In genomic region chr11:116828632-116829524, GRCh38 we compare ENCODE assay signal across 18 cellular contexts. TPM values are rescaled to one million over a fixed set of nuclear protein-coding genes. Genes with fewer than 3 reads are reported as not detected.
DNase-seq lines count a peak whose midpoint lies in the region; ATAC-seq and TF ChIP-seq lines count a peak whose summit lies in the region.
"Had no signal": no experiment of that assay in that cellular context is flagged by ENCODE, and none has a peak within 500 bp of the region (broad histone marks: within the 10 kb centered on the region; RNA-seq: fewer than 3 reads in every experiment).

No MANE protein-coding gene starts in this region.

- no peak overlapping the region for H3K9ac ChIP-seq in mesendoderm (ENCODE audit: low read length)

- H3K4ac ChIP-seq in mesendoderm (ENCODE audit: low read depth, low read length): no peak overlapping the region

- no peak overlapping the region for H3K4me2 ChIP-seq in mesendoderm (ENCODE audit: low read length)
- H3K4me2 ChIP-seq: PC-9 had no signal

- no peak overlapping the region for H2AK5ac ChIP-seq in mesendoderm (ENCODE audit: low read length)

- H3K23ac ChIP-seq in mesendoderm (ENCODE audit: low read length): no peak overlapping the region

- H3K4me3 Mint-ChIP-seq in chondrocyte (ENCODE audit: unreplicated experiment): no peak overlapping the region
- H3K4me3 Mint-ChIP-seq in naive thymus-derived CD8-positive, alpha-beta T cell: no peak overlapping the region

- no CpG with 5 or more reads among the region's 16 CpGs for WGBS in mesendoderm (ENCODE audit: extremely low coverage, insufficient coverage, low lambda C conversion rate)

- H3K27ac ChIP-seq in ACC112 (ENCODE audit: low read depth, low read length): no peak overlapping the region
- no peak overlapping the region for H3K27ac ChIP-seq in mesendoderm (ENCODE audit: low read depth, low read length)
- H3K27ac ChIP-seq in right atrium auricular region: no peak overlapping the region
- H3K27ac ChIP-seq: PC-9 had no signal

- H3K36me3 ChIP-seq in ACC112 (ENCODE audit: insufficient read depth, low read length) (no peaks in the 10 kb centered on the region), mesendoderm (ENCODE audit: control insufficient read depth, insufficient read depth, low read length) (no peaks in the 10 kb centered on the region), right atrium auricular region (no peaks in the 10 kb centered on the region)

- H3K9me3 ChIP-seq in right atrium auricular region: no peaks in the 10 kb centered on the region

- peak overlapping the region; percentile 1 for H2AFZ ChIP-seq in ACC112 (ENCODE audit: low read length, unreplicated experiment)
- H2AFZ ChIP-seq: PC-9 had no signal

- H4K8ac ChIP-seq in mesendoderm (ENCODE audit: low read depth, low read length): no peak overlapping the region

- no peak overlapping the region for H4K5ac ChIP-seq in mesendoderm (ENCODE audit: low read length)

- H3K18ac ChIP-seq in mesendoderm (ENCODE audit: low read length): no peak overlapping the region

- peaks cover 15% of the 10 kb centered on the region for H3K4me1 ChIP-seq in ACC112 (ENCODE audit: control insufficient read depth, insufficient read depth, low read length, unreplicated experiment)
- H3K4me1 ChIP-seq in mesendoderm (ENCODE audit: control insufficient read depth, low read depth, low read length): no peaks in the 10 kb centered on the region
- no peaks in the 10 kb centered on the region for H3K4me1 ChIP-seq in right atrium auricular region

- H3K4me3 ChIP-seq in ACC112 (ENCODE audit: low read depth, low read length) (no peak overlapping the region), mesendoderm (ENCODE audit: low read length) (no peak overlapping the region), right atrium auricular region (no peak overlapping the region)
- H3K4me3 ChIP-seq: PC-9 had no signal

- H3K79me1 ChIP-seq in mesendoderm (ENCODE audit: low read length): no peaks in the 10 kb centered on the region

- H3K27me3 ChIP-seq in ACC112 (ENCODE audit: insufficient read depth, low read length): no peaks in the 10 kb centered on the region
- H3K27me3 ChIP-seq in mesendoderm (ENCODE audit: insufficient read depth, low read length, poor library complexity): no peaks in the 10 kb centered on the region
- H3K27me3 ChIP-seq in right atrium auricular region: no peaks in the 10 kb centered on the region

- H3K9me3 Mint-ChIP-seq in chondrocyte (ENCODE audit: low read depth): no peaks in the 10 kb centered on the region
- no peaks in the 10 kb centered on the region for H3K9me3 Mint-ChIP-seq in naive thymus-derived CD8-positive, alpha-beta T cell

- H2BK120ac ChIP-seq in mesendoderm (ENCODE audit: low read depth, low read length): no peak overlapping the region

- no peak overlapping the region for H3K56ac ChIP-seq in mesendoderm (ENCODE audit: low read length)

- H3K27ac Mint-ChIP-seq in chondrocyte (ENCODE audit: unreplicated experiment): peak overlapping the region; percentile 9
- H3K27ac Mint-ChIP-seq in naive thymus-derived CD8-positive, alpha-beta T cell: peak overlapping the region in 1 of 10 donors; percentile 33

- no peaks in the 10 kb centered on the region for H3K27me3 Mint-ChIP-seq in chondrocyte (ENCODE audit: low read depth)
- no peaks in the 10 kb centered on the region for H3K27me3 Mint-ChIP-seq in naive thymus-derived CD8-positive, alpha-beta T cell

- H2BK5ac ChIP-seq in mesendoderm (ENCODE audit: low read length): no peak overlapping the region

- H3K79me2 ChIP-seq in ACC112 (ENCODE audit: control insufficient read depth, insufficient read depth, low read length, unreplicated experiment) (no peaks in the 10 kb centered on the region), mesendoderm (ENCODE audit: control insufficient read depth, insufficient read depth, low read length) (no peaks in the 10 kb centered on the region)

- peaks cover 13% of the 10 kb centered on the region for H3K4me1 Mint-ChIP-seq in chondrocyte (ENCODE audit: low read depth)
- no peaks in the 10 kb centered on the region for H3K4me1 Mint-ChIP-seq in naive thymus-derived CD8-positive, alpha-beta T cell

- no peak overlapping the region for H2BK15ac ChIP-seq in mesendoderm (replicated peaks; ENCODE audit: low read depth)

- DNase-seq in HuH-7.5 (ENCODE audit: low spot score) (peak; percentile 57), chondrocyte (ENCODE audit: low spot score) (no peak), mesendoderm (peak; percentile 49), NCI-H128 (lab: John Stamatoyannopoulos, UW; ENCODE audit: unreplicated experiment) (no peak), NCI-H526 treated with DMSO at 0.1 percent for 48 hours (lab: John Stamatoyannopoulos, UW) (no peak), right atrium auricular region (ENCODE audit: low spot score) (no peak)
- DNase-seq in naive thymus-derived CD8-positive, alpha-beta T cell: no peak
- DNase-seq: DMS53, HCEC 1CT, KBM-7, NCI-H1048, NCI-H2107, NCI-H446, NCI-H748 treated with DMSO at 0.1 percent for 48 hours, PC-9 had no signal

- no peak for TF ChIP-seq CTCF in chondrocyte (IDR thresholded peaks at IDR 0.05)
- no peak for TF ChIP-seq CTCF in right atrium auricular region (IDR thresholded peaks at IDR 0.05)

- POLR2A ChIA-PET in naive thymus-derived CD8-positive, alpha-beta T cell (lab: Charles Lee): no interaction called here

- ATAC-seq in naive thymus-derived CD8-positive, alpha-beta T cell: no peak

- no peaks in the 10 kb centered on the region for H3K36me3 Mint-ChIP-seq in chondrocyte (ENCODE audit: low read depth)
- no peaks in the 10 kb centered on the region for H3K36me3 Mint-ChIP-seq in naive thymus-derived CD8-positive, alpha-beta T cell

RNA-seq across cellular contexts. Expression of gene APOC3, which starts 0.8 kb away (rescaled TPM):
- total RNA-seq in chondrocyte (not detected in 3 replicates), right atrium auricular region (not detected)
- polyA plus RNA-seq in mesendoderm (2013, experiment 1 of 2): not detected
- polyA plus RNA-seq in mesendoderm (2013, experiment 2 of 2): not detected
- not detected for total RNA-seq in naive thymus-derived CD8-positive, alpha-beta T cell
- not detected for polyA plus RNA-seq in naive thymus-derived CD8-positive, alpha-beta T cell
- total RNA-seq: A172, HT-29, PC-9 had no signal

RNA-seq across cellular contexts. Expression of gene APOA4, which starts 5.8 kb away (rescaled TPM):
- total RNA-seq in chondrocyte (not detected in 3 replicates), right atrium auricular region (not detected)
- not detected for polyA plus RNA-seq in mesendoderm (2013, experiment 1 of 2)
- polyA plus RNA-seq in mesendoderm (2013, experiment 2 of 2): not detected
- total RNA-seq in naive thymus-derived CD8-positive, alpha-beta T cell: not detected
- not detected for polyA plus RNA-seq in naive thymus-derived CD8-positive, alpha-beta T cell
- total RNA-seq: A172, HT-29, PC-9 had no signal

RNA-seq across cellular contexts. Expression of gene APOA1, which starts 8.5 kb away (rescaled TPM):
- total RNA-seq in chondrocyte (not detected in 3 replicates), right atrium auricular region (1 to 10 TPM; 4.5 to 9.5 TPM)
- polyA plus RNA-seq in mesendoderm (2013, experiment 1 of 2): 0.39 TPM
- polyA plus RNA-seq in mesendoderm (2013, experiment 2 of 2): 0.31 TPM
- total RNA-seq in naive thymus-derived CD8-positive, alpha-beta T cell: 1 to 10 TPM in 1 of 2 experiments, under 1 TPM in 1; 0.81 to 1.3 TPM
- under 1 TPM; 0.17 to 0.29 (median 0.19) TPM for polyA plus RNA-seq in naive thymus-derived CD8-positive, alpha-beta T cell
- total RNA-seq: A172, HT-29, PC-9 had no signal

RNA-seq across cellular contexts. Expression of gene APOA5, which starts 37.2 kb away (rescaled TPM):
- total RNA-seq in chondrocyte (not detected in 3 replicates), right atrium auricular region (not detected)
- 0.01 TPM for polyA plus RNA-seq in mesendoderm (2013, experiment 1 of 2)
- 0.07 TPM for polyA plus RNA-seq in mesendoderm (2013, experiment 2 of 2)
- total RNA-seq in naive thymus-derived CD8-positive, alpha-beta T cell: not detected
- not detected for polyA plus RNA-seq in naive thymus-derived CD8-positive, alpha-beta T cell
- total RNA-seq: A172, HT-29, PC-9 had no signal

RNA-seq across cellular contexts. Expression of gene ZPR1, which starts 41.1 kb away (rescaled TPM):
- 28.5 to 40.0 TPM (median 38.8 TPM) in 3 replicates for total RNA-seq in chondrocyte
- 58.1 TPM for polyA plus RNA-seq in mesendoderm (2013, experiment 1 of 2)
- polyA plus RNA-seq in mesendoderm (2013, experiment 2 of 2): 55.9 TPM
- 10 to 100 TPM; 66.5 to 74.4 TPM for total RNA-seq in naive thymus-derived CD8-positive, alpha-beta T cell
- 10 to 100 TPM; 29.5 to 42.9 (median 36.1) TPM for polyA plus RNA-seq in naive thymus-derived CD8-positive, alpha-beta T cell
- 10 to 100 TPM; 16.8 to 20.6 TPM for total RNA-seq in right atrium auricular region

Comparison
In these comparisons a context has a peak if more than half of its experiments do, and no peak if none do; other contexts are left out.
1. DNase-seq: peak in HuH-7.5 (single experiment) and mesendoderm (single experiment); none in chondrocyte (single experiment), naive thymus-derived CD8-positive, alpha-beta T cell (0 of 10), NCI-H128 (single experiment), NCI-H526 treated with DMSO at 0.1 percent for 48 hours (single experiment) and right atrium auricular region (single experiment).